9 cellular contexts compared by ENCODE assay signal in the genomic region with DNA sequence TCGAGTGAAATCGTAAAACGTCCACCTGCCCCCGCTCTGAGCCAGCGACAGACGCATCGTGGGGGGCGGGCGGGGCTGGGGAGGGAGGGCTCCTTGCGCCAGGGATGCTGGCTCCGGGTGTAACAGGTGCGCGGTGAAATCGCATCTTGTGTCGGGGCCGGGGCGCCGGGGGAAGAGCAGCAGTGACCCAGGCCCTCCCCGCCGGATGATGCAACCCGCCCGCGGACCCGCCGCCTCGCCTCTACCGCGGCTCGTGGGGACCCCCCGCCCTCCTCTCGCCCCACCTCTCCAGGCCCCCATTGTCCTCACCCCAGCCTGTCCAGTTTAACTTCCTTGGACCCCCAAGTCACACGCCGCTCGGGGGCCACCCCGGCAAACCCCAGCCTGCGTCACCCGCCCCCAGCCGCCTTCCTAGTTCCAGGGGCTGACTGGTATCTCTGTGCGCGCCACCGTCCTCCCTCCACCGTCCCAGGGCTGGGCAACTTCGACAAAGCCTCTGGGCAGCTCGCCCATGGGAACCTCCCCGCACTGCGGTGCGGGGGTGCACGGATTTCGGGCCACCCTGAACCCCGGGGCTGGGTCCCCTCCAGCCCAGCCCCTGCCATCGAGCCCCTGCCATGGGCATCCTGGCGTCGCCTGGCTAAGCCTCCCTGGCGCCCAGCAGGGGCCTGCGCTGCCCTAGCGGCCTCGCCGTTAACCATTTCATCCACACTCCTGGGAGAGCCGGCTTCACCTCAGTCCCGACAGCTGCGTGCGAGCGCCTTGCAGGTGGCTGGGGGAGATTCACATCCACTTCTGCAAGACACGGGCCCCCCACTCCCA. TPM values are rescaled to one million over a fixed set of nuclear protein-coding genes. Genes with fewer than 3 reads are reported as not detected.
A peak's percentile ranks its signal among the peaks of the same experiment; 100 is the strongest.
DNase-seq lines count a peak whose midpoint lies in the region; ATAC-seq and TF ChIP-seq lines count a peak whose summit lies in the region.
"Had no signal": no experiment of that assay in that cellular context is flagged by ENCODE, and none has a peak within 500 bp of the region (broad histone marks: within the 10 kb centered on the region; RNA-seq: fewer than 3 reads in every experiment).

No MANE protein-coding gene starts in this region.

- H3K9me3 Mint-ChIP-seq in activated CD8-positive, alpha-beta T cell treated with anti-CD3 and anti-CD28 coated beads, Interleukin-2, amount 10 ng/mL, durations not matched to agents 7 days and 5 days (ENCODE audit: insufficient read depth): no peaks in the 10 kb centered on the region

- H3K4me3 Mint-ChIP-seq in activated CD8-positive, alpha-beta T cell treated with anti-CD3 and anti-CD28 coated beads, Interleukin-2, amount 10 ng/mL, durations not matched to agents 7 days and 5 days: peak overlapping the region; percentile 56

- H3K4me1 Mint-ChIP-seq in activated CD8-positive, alpha-beta T cell treated with anti-CD3 and anti-CD28 coated beads, Interleukin-2, amount 10 ng/mL, durations not matched to agents 7 days and 5 days (ENCODE audit: low read depth): peaks cover 10% of the 10 kb centered on the region

- no peaks in the 10 kb centered on the region for H3K36me3 Mint-ChIP-seq in activated CD8-positive, alpha-beta T cell treated with anti-CD3 and anti-CD28 coated beads, Interleukin-2, amount 10 ng/mL, durations not matched to agents 7 days and 5 days (ENCODE audit: low read depth)

- peaks cover 0 to 6% (median 0%) of the 10 kb centered on the region in 12 donors for H3K9me3 ChIP-seq in heart left ventricle
- no peaks in the 10 kb centered on the region for H3K9me3 ChIP-seq in iPS-15b (ENCODE audit: control insufficient read depth, insufficient read depth, low read length)
- H3K9me3 ChIP-seq in stomach: peaks cover 0 to 12% (median 9%) of the 10 kb centered on the region in 4 donors
- H3K9me3 ChIP-seq in ovary: peaks cover 0 to 4% of the 10 kb centered on the region in 2 donors
- H3K9me3 ChIP-seq: SJSA1 had no signal

- no peak for TF ChIP-seq CTCF in heart left ventricle (IDR thresholded peaks at IDR 0.05)
- no peak for TF ChIP-seq CTCF in stomach (IDR thresholded peaks at IDR 0.05)
- TF ChIP-seq CTCF in ovary (IDR thresholded peaks at IDR 0.05): no peak

- 1 to 5% (median 2%) methylated on average over 10 to 64 of the region's 64 CpGs for WGBS in heart left ventricle, 4 donors
- 2 to 5% (median 2%) methylated on average over 13 to 64 of the region's 64 CpGs for WGBS in stomach, 5 donors
- 1 to 3% (median 1%) methylated on average over 50 to 64 of the region's 64 CpGs for WGBS in ovary, 3 donors

- POLR2A ChIA-PET in activated CD8-positive, alpha-beta T cell treated with anti-CD3 and anti-CD28 coated beads, Interleukin-2, amount 10 ng/mL, durations not matched to agents 7 days and 5 days (lab: Charles Lee): no interaction called here

- H3K27me3 Mint-ChIP-seq in activated CD8-positive, alpha-beta T cell treated with anti-CD3 and anti-CD28 coated beads, Interleukin-2, amount 10 ng/mL, durations not matched to agents 7 days and 5 days (ENCODE audit: low read depth): peaks cover 54% of the 10 kb centered on the region

- CTCF ChIA-PET in activated CD8-positive, alpha-beta T cell treated with anti-CD3 and anti-CD28 coated beads, Interleukin-2, amount 10 ng/mL, durations not matched to agents 7 days and 5 days (lab: Charles Lee): interaction anchor here (1.4 kb wide), 1 partner anchor 198 kb away, joined by 3 read pairs; no protein-coding TSS in a partner anchor

- H3K36me3 ChIP-seq in heart left ventricle: no peaks in the 10 kb centered on the region
- peaks cover 15% of the 10 kb centered on the region for H3K36me3 ChIP-seq in iPS-15b (ENCODE audit: control insufficient read depth, insufficient read depth, low read length)
- H3K36me3 ChIP-seq in stomach: no peaks in the 10 kb centered on the region
- H3K36me3 ChIP-seq in ovary: no peaks in the 10 kb centered on the region
- H3K36me3 ChIP-seq: SJSA1 had no signal

- TF ChIP-seq EP300 in stomach (IDR thresholded peaks at IDR 0.05) (no peak), ovary (IDR thresholded peaks at IDR 0.05) (no peak)

- H3K4me1 ChIP-seq in heart left ventricle: peaks cover 0 to 29% (median 7%) of the 10 kb centered on the region in 12 donors
- peaks cover 3% of the 10 kb centered on the region for H3K4me1 ChIP-seq in iPS-15b (ENCODE audit: control insufficient read depth, insufficient read depth, low read length)
- H3K4me1 ChIP-seq in stomach: peaks cover 26 to 29% (median 28%) of the 10 kb centered on the region in 4 donors
- H3K4me1 ChIP-seq in ovary (ENCODE audit: insufficient read depth): peaks cover 1% of the 10 kb centered on the region
- H3K4me1 ChIP-seq: SJSA1 had no signal

- TF ChIP-seq POLR2A in heart left ventricle (IDR thresholded peaks at IDR 0.05) (no peak), stomach (IDR thresholded peaks at IDR 0.05) (no peak), ovary (IDR thresholded peaks at IDR 0.05) (no peak)

- H3K9ac ChIP-seq in iPS-15b (ENCODE audit: low read depth, low read length): no peak overlapping the region

- H3K27ac ChIP-seq in heart left ventricle: no peak overlapping the region
- peak overlapping the region in 2 of 5 donors; percentile 7 to 37 for H3K27ac ChIP-seq in stomach
- no peak overlapping the region for H3K27ac ChIP-seq in ovary
- H3K27ac ChIP-seq: SJSA1 had no signal

- intact Hi-C loops in heart left ventricle (cut with DNase I) (no loop called here), cardiac septum (cut with DNase I) (no loop called here), stomach (cut with DNase I; ENCODE audit: low total_unique reads) (no loop called here), ovary (cut with DNase I) (no loop called here)

- H3K27me3 ChIP-seq in heart left ventricle: peaks cover 33 to 79% (median 67%) of the 10 kb centered on the region in 9 donors
- peaks cover 34% of the 10 kb centered on the region for H3K27me3 ChIP-seq in iPS-15b (ENCODE audit: control insufficient read depth, insufficient read depth, low read length)
- H3K27me3 ChIP-seq in stomach: peaks cover 24 to 93% (median 67%) of the 10 kb centered on the region in 3 donors
- H3K27me3 ChIP-seq in ovary: no peaks in the 10 kb centered on the region

- H3K4me3 ChIP-seq in heart left ventricle (peak overlapping the region in 9 of 12 donors; percentile 6 to 49 (median 15)), iPS-15b (ENCODE audit: low read depth, low read length) (peak overlapping the region; percentile 62), stomach (peak overlapping the region; percentile 25 to 46 (median 38)), ovary (no peak overlapping the region)
- H3K4me3 ChIP-seq: SJSA1 had no signal

- DNase-seq in heart left ventricle: peak in 2 of 5 donors; percentile 21 to 47
- no peak for DNase-seq in cardiac septum (ENCODE audit: low spot score)
- DNase-seq in activated CD8-positive, alpha-beta T cell treated with anti-CD3 and anti-CD28 coated beads, Interleukin-2, amount 10 ng/mL, durations not matched to agents 7 days and 5 days: no peak
- peak; percentile 24 for DNase-seq in stomach
- no peak for DNase-seq in midbrain (lab: John Stamatoyannopoulos, UW)
- DNase-seq in ovary: no peak

- ATAC-seq in heart left ventricle (peak in 2 of 4 donors; percentile 10 to 22), HG03457 (IDR thresholded peaks at IDR 0.05; ENCODE audit: unreplicated experiment) (no peak)
- peak; percentile 34 for ATAC-seq in activated CD8-positive, alpha-beta T cell treated with anti-CD3 and anti-CD28 coated beads, Interleukin-2, amount 10 ng/mL, durations not matched to agents 7 days and 5 days

- H3K27ac Mint-ChIP-seq in activated CD8-positive, alpha-beta T cell treated with anti-CD3 and anti-CD28 coated beads, Interleukin-2, amount 10 ng/mL, durations not matched to agents 7 days and 5 days: no peak overlapping the region

RNA-seq across cellular contexts. Expression of gene KIF1A, which starts 0.8 kb away (rescaled TPM):
- 10 to 100 TPM in 1 of 9 donors, 1 to 10 TPM in 8; 1.1 to 25.8 (median 2.8) TPM for total RNA-seq in heart left ventricle
- under 1 TPM; 0.76 to 0.97 TPM for polyA plus RNA-seq in heart left ventricle
- total RNA-seq in cardiac septum: 10.2 TPM
- 1 to 10 TPM in 1 of 2 experiments, under 1 TPM in 1; 0.81 to 1.5 TPM for total RNA-seq in activated CD8-positive, alpha-beta T cell treated with anti-CD3 and anti-CD28 coated beads, Interleukin-2, amount 10 ng/mL, durations not matched to agents 7 days and 5 days
- 10 to 100 TPM in 1 of 5 donors, 1 to 10 TPM in 3, under 1 TPM in 1; 0.29 to 12.5 (median 3.9) TPM for total RNA-seq in stomach
- polyA plus RNA-seq in stomach: 1 to 10 TPM in 1 of 3 donors, under 1 TPM in 2; 0.15 to 4.9 (median 0.63) TPM
- 1 to 10 TPM in 6 of 7 donors, under 1 TPM in 1; 0.48 to 4.4 (median 1.7) TPM for total RNA-seq in ovary
- polyA plus RNA-seq in ovary: under 1 TPM; 0.85 to 0.93 TPM
- total RNA-seq: SJSA1 had no signal

RNA-seq across cellular contexts. Expression of gene AGXT, which starts 47.8 kb away (rescaled TPM):
- total RNA-seq in heart left ventricle (not detected), cardiac septum (not detected), stomach (not detected), ovary (under 1 TPM in 2 of 7 donors, not detected in 5; 0.25 to 0.79 TPM)
- polyA plus RNA-seq in heart left ventricle (under 1 TPM in 1 of 2 donors, not detected in 1; 0.06 TPM), stomach (not detected), ovary (under 1 TPM in 1 of 2 donors, not detected in 1; 0.04 TPM)
- total RNA-seq in activated CD8-positive, alpha-beta T cell treated with anti-CD3 and anti-CD28 coated beads, Interleukin-2, amount 10 ng/mL, durations not matched to agents 7 days and 5 days: not detected
